7 cellular contexts compared by ENCODE assay signal in the genomic region with DNA sequence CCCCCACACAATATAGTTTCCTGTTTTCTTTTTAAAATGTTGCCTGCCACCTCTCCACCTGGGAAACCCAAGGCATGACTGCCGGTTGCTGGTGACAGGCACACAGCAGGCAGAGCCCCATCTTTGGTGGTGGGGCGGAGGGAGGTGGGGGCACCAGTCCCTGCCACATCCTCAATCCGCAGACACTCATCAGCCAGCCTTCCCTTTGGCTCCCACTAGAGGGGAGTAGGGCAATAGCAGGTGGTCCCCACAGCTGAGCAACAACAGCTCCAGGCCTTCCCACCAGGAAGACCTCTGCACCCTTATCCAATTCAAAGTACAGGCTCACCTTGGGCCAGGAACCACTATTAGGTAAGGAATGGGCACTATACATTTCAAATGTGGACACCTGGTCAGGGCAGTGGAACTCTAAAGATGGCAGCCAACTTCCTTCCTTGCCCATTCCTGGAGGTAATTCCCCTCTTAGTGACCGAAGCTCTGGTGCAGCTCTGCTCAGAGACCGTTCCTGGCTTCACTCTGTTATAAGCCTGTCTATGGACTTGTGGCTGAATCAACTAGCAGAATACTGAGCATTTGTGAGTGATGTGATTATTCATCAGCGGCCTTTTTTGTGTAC. TPM values are rescaled to one million over a fixed set of nuclear protein-coding genes. Genes with fewer than 3 reads are reported as not detected.
DNase-seq lines count a peak whose midpoint lies in the region; ATAC-seq and TF ChIP-seq lines count a peak whose summit lies in the region.

No MANE protein-coding gene starts in this region.

- no peak overlapping the region for H3K4me3 ChIP-seq in DOHH2 (ENCODE audit: low read length)
- H3K4me3 ChIP-seq in HCT116 (replicated peaks in 1 of 2; ENCODE audit: low read depth in 1 of 2, low read length in 2 of 2) = no peak overlapping the region
- no peak overlapping the region for H3K4me3 ChIP-seq in SU-DHL-6 (ENCODE audit: insufficient read depth, low read length, poor library complexity, severe bottlenecking)
- no peak overlapping the region for H3K4me3 ChIP-seq in esophagus muscularis mucosa
- no peak overlapping the region for H3K4me3 ChIP-seq in neural progenitor cell

- H3K9me3 ChIP-seq in DOHH2 (ENCODE audit: control insufficient read depth, insufficient read depth, low read length) (no peaks in the 10 kb centered on the region), HCT116 (ENCODE audit: control insufficient read depth in 1 of 2, insufficient read depth in 1 of 2, low read depth in 1 of 2, low read length in 2 of 2) (no peaks in the 10 kb centered on the region), SU-DHL-6 (ENCODE audit: insufficient read depth, low read length) (no peaks in the 10 kb centered on the region), esophagus muscularis mucosa (no peaks in the 10 kb centered on the region), neural progenitor cell (ENCODE audit: low read depth) (no peaks in the 10 kb centered on the region)

- CTCF ChIA-PET in HCT116 (lab: Charles Lee) = interaction anchor here (1.0 to 4.1 kb wide), 8 partner anchors 8 to 96 kb away, joined by 4 to 75 read pairs (median 10); a partner anchor contains a TSS

- no peaks in the 10 kb centered on the region for H3K4me1 Mint-ChIP-seq in neural progenitor cell

- H3K27ac ChIP-seq in DOHH2 (ENCODE audit: low read depth, low read length) (no peak overlapping the region), HCT116 (ENCODE audit: low read depth, low read length) (no peak overlapping the region), SU-DHL-6 (ENCODE audit: low read depth, low read length) (no peak overlapping the region), esophagus muscularis mucosa (replicated peaks in 1 of 4) (no peak overlapping the region), neural progenitor cell (no peak overlapping the region)

- H3K27me3 Mint-ChIP-seq in neural progenitor cell (ENCODE audit: insufficient read depth, low read depth) = no peaks in the 10 kb centered on the region

- H3K9me2 ChIP-seq in DOHH2 (replicated peaks; ENCODE audit: control insufficient read depth, low read length) (no peaks in the 10 kb centered on the region), HCT116 (ENCODE audit: insufficient read depth) (no peaks in the 10 kb centered on the region), SU-DHL-6 (replicated peaks; ENCODE audit: insufficient read depth, low read length) (no peaks in the 10 kb centered on the region)

- no peak overlapping the region for H3K4me3 Mint-ChIP-seq in neural progenitor cell

- RAD21 ChIA-PET in HCT116 (lab: Charles Lee; ENCODE audit: low non-redundant PET in 1 of 2, low total read pairs in 2 of 2, uncharacterized antibody in 2 of 2, unreplicated experiment in 2 of 2) = interaction anchor here (1.0 to 3.7 kb wide), 2 partner anchors 20 kb away, joined by 7 to 13 read pairs; a partner anchor contains a TSS

- peaks cover 5% of the 10 kb centered on the region for H3F3A ChIP-seq in DOHH2 (ENCODE audit: control insufficient read depth, insufficient read depth)
- H3F3A ChIP-seq in SU-DHL-6 (ENCODE audit: insufficient read depth) = peaks cover 7% of the 10 kb centered on the region; the same call in 1 of the 2 replicates
- peaks cover 18% of the 10 kb centered on the region for H3F3A ChIP-seq in neural progenitor cell (ENCODE audit: low read depth)

- TF ChIP-seq POLR2A in HCT116 (IDR thresholded peaks at IDR 0.05; ENCODE audit: borderline replicate concordance, extremely low read depth, insufficient read depth, insufficient read length) = no peak
- no peak for TF ChIP-seq POLR2A in esophagus muscularis mucosa (IDR thresholded peaks at IDR 0.05; ENCODE audit: low read depth)

- H4K20me1 ChIP-seq in DOHH2 (ENCODE audit: control insufficient read depth, insufficient read depth, low read depth, low read length) (no peaks in the 10 kb centered on the region), HCT116 (ENCODE audit: insufficient read depth) (no peaks in the 10 kb centered on the region), SU-DHL-6 (ENCODE audit: low read depth, low read length) (no peaks in the 10 kb centered on the region), neural progenitor cell (ENCODE audit: low read depth) (peaks cover 3% of the 10 kb centered on the region)

- ATAC-seq in HCT116 (peak; percentile 95), GM18498 (IDR thresholded peaks at IDR 0.05; ENCODE audit: unreplicated experiment) (no peak)

- intact Hi-C loops in HCT116 (cut with micrococcal nuclease) (loop anchor here (1.0 kb wide), 1 partner anchor 20 kb away; a partner anchor contains a TSS), esophagus muscularis mucosa (cut with DNase I) (no loop called here)

- TF ChIP-seq CTCF in DOHH2 (IDR thresholded peaks at IDR 0.05; ENCODE audit: low read depth, low read length, poor library complexity, severe bottlenecking) (peak; percentile 87), HCT116 (IDR thresholded peaks at IDR 0.05 in 2 of 3, conservative IDR thresholded peaks at IDR 0.05 in 1 of 3; ENCODE audit: borderline replicate concordance in 1 of 3, insufficient read depth in 1 of 3, low read depth in 2 of 3, low read length in 2 of 3) (peak; percentile 87 to 98 (median 95)), SU-DHL-6 (IDR thresholded peaks at IDR 0.05; ENCODE audit: insufficient read depth, low read length, poor library complexity, severe bottlenecking) (peak; percentile 53), esophagus muscularis mucosa (IDR thresholded peaks at IDR 0.05) (peak; percentile 32 to 63 (median 38)), neural progenitor cell (IDR thresholded peaks at IDR 0.05) (peak; percentile 77)

- peak overlapping the region; percentile 74 for H3K27ac Mint-ChIP-seq in neural progenitor cell

- H3K4me2 ChIP-seq in DOHH2 (ENCODE audit: low read length) (no peak overlapping the region), HCT116 (ENCODE audit: low read length) (no peak overlapping the region), SU-DHL-6 (ENCODE audit: low read depth, low read length, poor library complexity, severe bottlenecking) (no peak overlapping the region), neural progenitor cell (no peak overlapping the region)

- peaks cover 9% of the 10 kb centered on the region for H3K36me3 Mint-ChIP-seq in neural progenitor cell

- H3K36me3 ChIP-seq in DOHH2 (ENCODE audit: control insufficient read depth, low read length) (peaks cover 79% of the 10 kb centered on the region), HCT116 (ENCODE audit: control insufficient read depth in 1 of 2, insufficient read depth in 2 of 2, low read length in 2 of 2) (peaks cover 27 to 28% of the 10 kb centered on the region in 2 experiments; a peak in 3 of 4 replicates), SU-DHL-6 (ENCODE audit: low read length) (peaks cover under 1% of the 10 kb centered on the region; the same call in 1 of the 2 replicates), esophagus muscularis mucosa (peaks cover 33 to 99% (median 70%) of the 10 kb centered on the region in 4 donors), neural progenitor cell (no peaks in the 10 kb centered on the region)

- BruUV-seq in HCT116 (replicated peaks; lab: Mats Ljungman, UMichigan) = no TSS peak

- POLR2A ChIA-PET in HCT116 (lab: Charles Lee) = interaction anchor here (1.2 kb wide), 2 partner anchors 8 to 11 kb away, joined by 4 read pairs; no protein-coding TSS in a partner anchor

- H3K9ac ChIP-seq in HCT116 (ENCODE audit: low read length) = no peak overlapping the region
- no peak overlapping the region for H3K9ac ChIP-seq in SU-DHL-6 (ENCODE audit: low read length)
- H3K9ac ChIP-seq in neural progenitor cell = no peak overlapping the region

- peak; percentile 82 for TF ChIP-seq RAD21 in HCT116 (IDR thresholded peaks at IDR 0.05; ENCODE audit: low read depth)

- TF ChIP-seq EP300 in esophagus muscularis mucosa (IDR thresholded peaks at IDR 0.05) = no peak

- H3K27me3 ChIP-seq in DOHH2 (ENCODE audit: control insufficient read depth, low read length) (no peaks in the 10 kb centered on the region), HCT116 (ENCODE audit: insufficient read depth, low read length) (no peaks in the 10 kb centered on the region), SU-DHL-6 (ENCODE audit: low read length) (no peaks in the 10 kb centered on the region), esophagus muscularis mucosa (no peaks in the 10 kb centered on the region), neural progenitor cell (no peaks in the 10 kb centered on the region)

- H2AFZ ChIP-seq in HCT116 (ENCODE audit: low read depth, low read length, poor library complexity, severe bottlenecking) (no peak overlapping the region), SU-DHL-6 (ENCODE audit: low read depth, low read length, severe bottlenecking) (no peak overlapping the region), neural progenitor cell (replicated peaks) (no peak overlapping the region)

- H3K4me1 ChIP-seq in DOHH2 (ENCODE audit: control insufficient read depth, low read length) (peaks cover 19% of the 10 kb centered on the region), HCT116 (ENCODE audit: control insufficient read depth in 1 of 2, insufficient read depth in 2 of 2, low read length in 2 of 2) (no peaks in the 10 kb centered on the region), esophagus muscularis mucosa (peaks cover 0 to 6% (median 0%) of the 10 kb centered on the region in 4 donors), neural progenitor cell (no peaks in the 10 kb centered on the region)

- WGBS in esophagus muscularis mucosa = 64% methylated on average over 6 of the region's 6 CpGs

- H3K79me2 ChIP-seq in DOHH2 (ENCODE audit: control insufficient read depth, low read length) (peaks cover 21% of the 10 kb centered on the region), HCT116 (ENCODE audit: insufficient read depth, low read length) (no peaks in the 10 kb centered on the region), SU-DHL-6 (ENCODE audit: insufficient read depth, low read length) (no peaks in the 10 kb centered on the region), neural progenitor cell (ENCODE audit: low read depth) (no peaks in the 10 kb centered on the region)

- DNase-seq in HCT116 (ENCODE audit: low read depth, low spot score) = no peak
- no peak for DNase-seq in esophagus muscularis mucosa (ENCODE audit: extremely low spot score)
- peak; percentile 74 for DNase-seq in neural progenitor cell (ENCODE audit: low spot score)
- no peak for DNase-seq in midbrain (lab: John Stamatoyannopoulos, UW)

- no peaks in the 10 kb centered on the region for H3K9me3 Mint-ChIP-seq in neural progenitor cell

TF ChIP-seq in HCT116, 20 proteins besides CTCF, POLR2A, EP300 and RAD21 (continues in another document):
- TF ChIP-seq POLR2AphosphoS5 (IDR thresholded peaks at IDR 0.05; ENCODE audit: low read depth, low read length) (no peak), ZNF274 (IDR thresholded peaks at IDR 0.05; ENCODE audit: low read depth, low read length) (no peak)

RNA-seq across cellular contexts. Expression of a gene that starts 13.9 kb away (rescaled TPM):
- 83.3 TPM for total RNA-seq in HCT116 (2021; ENCODE audit: unreplicated experiment)
- polyA plus RNA-seq in HCT116 (2012) = 55.3 and 61.6 TPM in 2 replicates
- total RNA-seq in esophagus muscularis mucosa = 10 to 100 TPM in 3 of 4 donors, 1 to 10 TPM in 1; 6.3 to 14.7 (median 11.9) TPM
- 22.7 and 27.3 TPM in 2 replicates for total RNA-seq in neural progenitor cell (ENCODE audit: low replicate concordance)

RNA-seq across cellular contexts. Expression of a gene that starts 14.1 kb away (rescaled TPM):
- total RNA-seq in HCT116 (2021; ENCODE audit: unreplicated experiment) (149 TPM), esophagus muscularis mucosa (10 to 100 TPM; 50.3 to 81.3 (median 77.6) TPM), neural progenitor cell (ENCODE audit: low replicate concordance) (72.9 and 75.8 TPM in 2 replicates)
- 107 and 111 TPM in 2 replicates for polyA plus RNA-seq in HCT116 (2012)

RNA-seq across cellular contexts. Expression of a gene that starts 19.8 kb away (rescaled TPM):
- total RNA-seq in HCT116 (2021; ENCODE audit: unreplicated experiment) (0.12 TPM), esophagus muscularis mucosa (1 to 10 TPM; 4.3 to 6.6 (median 5.6) TPM), neural progenitor cell (ENCODE audit: low replicate concordance) (not detected in 2 replicates)
- 0.79 and 1.0 TPM in 2 replicates for polyA plus RNA-seq in HCT116 (2012)

Comparison
In these comparisons a context has a peak if more than half of its experiments do, and no peak if none do; other contexts are left out.
1. CTCF ChIP-seq: peak in every context shown above with its lines; median percentile 95 in HCT116; 87 in DOHH2; 77 in neural progenitor cell; 53 in SU-DHL-6; 38 in esophagus muscularis mucosa.